In genomic region chr6:34196116-34196832, GRCh38 we compare ENCODE assay signal across 8 cellular contexts. TPM values are rescaled to one million over a fixed set of nuclear protein-coding genes. Genes with fewer than 3 reads are reported as not detected.
DNase-seq lines count a peak whose midpoint lies in the region; ATAC-seq and TF ChIP-seq lines count a peak whose summit lies in the region.

No MANE protein-coding gene starts in this region.

- peak overlapping the region; percentile 88 for H2AFZ ChIP-seq in KMS-11 (ENCODE audit: low read depth)

- peak; percentile 90 for DNase-seq in Ammon's horn (ENCODE audit: low spot score)
- peak; percentile 60 for DNase-seq in SW480 (ENCODE audit: low spot score)
- DNase-seq in activated naive CD8-positive, alpha-beta T cell treated with anti-CD3 and anti-CD28 coated beads, Interleukin-2, amount 10 ng/mL, durations not matched to agents 7 days and 5 days: peak; percentile 95
- peak; percentile 83 to 94 (median 86) for DNase-seq in heart left ventricle
- DNase-seq in prostate gland (ENCODE audit: low spot score): peak; percentile 79
- DNase-seq in type B pancreatic cell (ENCODE audit: extremely low spot score, unreplicated experiment): peak; percentile 88

- no peak overlapping the region for H3K27ac ChIP-seq in KMS-11
- H3K27ac ChIP-seq in heart left ventricle: peak overlapping the region in 1 of 12 donors; percentile 8
- H3K27ac ChIP-seq in prostate gland: no peak overlapping the region

- peak overlapping the region; percentile 85 for H3K4me3 Mint-ChIP-seq in activated naive CD8-positive, alpha-beta T cell treated with anti-CD3 and anti-CD28 coated beads, Interleukin-2, amount 10 ng/mL, durations not matched to agents 7 days and 5 days
- H3K4me3 Mint-ChIP-seq in type B pancreatic cell: peak overlapping the region; percentile 79

- no peaks in the 10 kb centered on the region for H3K36me3 ChIP-seq in KMS-11 (ENCODE audit: insufficient read depth)
- no peaks in the 10 kb centered on the region for H3K36me3 ChIP-seq in heart left ventricle
- H3K36me3 ChIP-seq in prostate gland: no peaks in the 10 kb centered on the region

- no peak overlapping the region for H3K9ac ChIP-seq in KMS-11

- no peaks in the 10 kb centered on the region for H3K9me3 ChIP-seq in heart left ventricle
- H3K9me3 ChIP-seq in prostate gland: no peaks in the 10 kb centered on the region

- peaks cover 19% of the 10 kb centered on the region for H3K27me3 Mint-ChIP-seq in activated naive CD8-positive, alpha-beta T cell treated with anti-CD3 and anti-CD28 coated beads, Interleukin-2, amount 10 ng/mL, durations not matched to agents 7 days and 5 days
- peaks cover 8% of the 10 kb centered on the region for H3K27me3 Mint-ChIP-seq in type B pancreatic cell

- POLR2A ChIA-PET in activated naive CD8-positive, alpha-beta T cell treated with anti-CD3 and anti-CD28 coated beads, Interleukin-2, amount 10 ng/mL, durations not matched to agents 7 days and 5 days (lab: Charles Lee): interaction anchor here (0.6 to 2.6 kb wide), 7 partner anchors 14 to 218 kb away, joined by 3 to 22 read pairs (median 6); partner anchors contain the start of genes HMGA1 and SMIM29

- TF ChIP-seq CTCF in KMS-11 (conservative IDR thresholded peaks at IDR 0.05; ENCODE audit: low read depth, low read length): peak; percentile 68
- peak; percentile 94 to 100 (median 98) for TF ChIP-seq CTCF in heart left ventricle (IDR thresholded peaks at IDR 0.05)
- TF ChIP-seq CTCF in prostate gland (IDR thresholded peaks at IDR 0.05): peak; percentile 91 to 98 (median 94)
- TF ChIP-seq CTCF in type B pancreatic cell (conservative IDR thresholded peaks at IDR 0.05): peak; percentile 96

- H3K27ac Mint-ChIP-seq in activated naive CD8-positive, alpha-beta T cell treated with anti-CD3 and anti-CD28 coated beads, Interleukin-2, amount 10 ng/mL, durations not matched to agents 7 days and 5 days: peak overlapping the region; percentile 56
- H3K27ac Mint-ChIP-seq in type B pancreatic cell: no peak overlapping the region

- H3K9me3 Mint-ChIP-seq in activated naive CD8-positive, alpha-beta T cell treated with anti-CD3 and anti-CD28 coated beads, Interleukin-2, amount 10 ng/mL, durations not matched to agents 7 days and 5 days: no peaks in the 10 kb centered on the region
- H3K9me3 Mint-ChIP-seq in type B pancreatic cell: no peaks in the 10 kb centered on the region

- H3K36me3 Mint-ChIP-seq in activated naive CD8-positive, alpha-beta T cell treated with anti-CD3 and anti-CD28 coated beads, Interleukin-2, amount 10 ng/mL, durations not matched to agents 7 days and 5 days: no peaks in the 10 kb centered on the region
- no peaks in the 10 kb centered on the region for H3K36me3 Mint-ChIP-seq in type B pancreatic cell

- H3K4me1 ChIP-seq in KMS-11 (ENCODE audit: low read depth, poor library complexity, severe bottlenecking): no peaks in the 10 kb centered on the region
- peaks cover 0 to 11% (median 5%) of the 10 kb centered on the region in 12 donors for H3K4me1 ChIP-seq in heart left ventricle
- no peaks in the 10 kb centered on the region for H3K4me1 ChIP-seq in prostate gland (replicated peaks)

- ATAC-seq in GM19023 (IDR thresholded peaks at IDR 0.05; ENCODE audit: unreplicated experiment): peak; percentile 78
- peak; percentile 99 for ATAC-seq in activated naive CD8-positive, alpha-beta T cell treated with anti-CD3 and anti-CD28 coated beads, Interleukin-2, amount 10 ng/mL, durations not matched to agents 7 days and 5 days (ENCODE audit: low read depth)
- peak; percentile 90 to 99 (median 98) for ATAC-seq in heart left ventricle

- no peaks in the 10 kb centered on the region for H4K20me1 ChIP-seq in KMS-11 (ENCODE audit: insufficient read depth)

- no peaks in the 10 kb centered on the region for H3K79me2 ChIP-seq in KMS-11 (ENCODE audit: insufficient read depth, low read depth)

- intact Hi-C loops in heart left ventricle (cut with DNase I): loop anchor here (1.0 to 10.0 kb wide), 13 partner anchors 36 to 413 kb away; partner anchors contain the start of genes SMIM29 (in 5 of the 10) and HMGA1 (in 1 of the 10)
- intact Hi-C loops in prostate gland (cut with DNase I): loop anchor here (1.0 to 5.0 kb wide), 3 partner anchors 53 to 411 kb away; partner anchors contain the start of gene SMIM29

- no peak overlapping the region for H3K4me3 ChIP-seq in KMS-11 (IDR thresholded peaks at IDR 0.05; ENCODE audit: insufficient read depth, low read depth, low read length)
- peak overlapping the region in 11 of 12 donors; percentile 11 to 68 (median 59) for H3K4me3 ChIP-seq in heart left ventricle
- peak overlapping the region; percentile 32 to 41 for H3K4me3 ChIP-seq in prostate gland

- H3K4me1 Mint-ChIP-seq in activated naive CD8-positive, alpha-beta T cell treated with anti-CD3 and anti-CD28 coated beads, Interleukin-2, amount 10 ng/mL, durations not matched to agents 7 days and 5 days: peaks cover 3% of the 10 kb centered on the region
- H3K4me1 Mint-ChIP-seq in type B pancreatic cell (ENCODE audit: unreplicated experiment): no peaks in the 10 kb centered on the region

- WGBS in heart left ventricle, 4 donors: 2 to 10% (median 5%) methylated on average over 34 to 54 of the region's 54 CpGs
- WGBS in prostate gland: 9% methylated on average over 37 of the region's 54 CpGs

- TF ChIP-seq POLR2A in heart left ventricle (IDR thresholded peaks at IDR 0.05) (no peak), prostate gland (IDR thresholded peaks at IDR 0.05) (peak; percentile 18)

- peak overlapping the region; percentile 39 for H3K4me2 ChIP-seq in KMS-11

- H3K27me3 ChIP-seq in KMS-11 (ENCODE audit: insufficient read depth, low read depth) (no peaks in the 10 kb centered on the region), heart left ventricle (no peaks in the 10 kb centered on the region), prostate gland (replicated peaks; ENCODE audit: insufficient read depth) (no peaks in the 10 kb centered on the region)

RNA-seq across cellular contexts. Expression of gene HMGA1, which starts 40.4 kb away (rescaled TPM):
- 100 to 1,000 TPM; 233 to 247 TPM for total RNA-seq in activated naive CD8-positive, alpha-beta T cell treated with anti-CD3 and anti-CD28 coated beads, Interleukin-2, amount 10 ng/mL, durations not matched to agents 7 days and 5 days
- total RNA-seq in heart left ventricle (10 to 100 TPM; 36.4 to 71.5 (median 44.8) TPM), prostate gland (100 to 1,000 TPM in 1 of 2 donors, 10 to 100 TPM in 1; 29.4 to 139 TPM), type B pancreatic cell (ENCODE audit: low replicate concordance) (244 and 355 TPM in 2 replicates)
- polyA plus RNA-seq in heart left ventricle: 10 to 100 TPM; 23.0 to 76.1 TPM

RNA-seq across cellular contexts. Expression of gene GRM4, which starts 50.4 kb away (rescaled TPM):
- under 1 TPM; 0.14 to 0.44 TPM for total RNA-seq in activated naive CD8-positive, alpha-beta T cell treated with anti-CD3 and anti-CD28 coated beads, Interleukin-2, amount 10 ng/mL, durations not matched to agents 7 days and 5 days
- under 1 TPM in 1 of 9 donors, not detected in 8; 0.20 TPM for total RNA-seq in heart left ventricle
- polyA plus RNA-seq in heart left ventricle: not detected
- 1 to 10 TPM in 1 of 2 donors, not detected in 1; 4.4 TPM for total RNA-seq in prostate gland
- 2.2 and 4.2 TPM in 2 replicates for total RNA-seq in type B pancreatic cell (ENCODE audit: low replicate concordance)

RNA-seq across cellular contexts. Expression of gene SMIM29, which starts 52.5 kb away (rescaled TPM):
- total RNA-seq in activated naive CD8-positive, alpha-beta T cell treated with anti-CD3 and anti-CD28 coated beads, Interleukin-2, amount 10 ng/mL, durations not matched to agents 7 days and 5 days: 10 to 100 TPM; 24.4 to 28.3 TPM
- total RNA-seq in heart left ventricle (10 to 100 TPM; 18.4 to 37.4 (median 22.6) TPM), prostate gland (10 to 100 TPM; 25.9 to 41.6 TPM), type B pancreatic cell (ENCODE audit: low replicate concordance) (16.0 and 20.8 TPM in 2 replicates)
- 10 to 100 TPM; 36.5 to 50.4 TPM for polyA plus RNA-seq in heart left ventricle
